Comparison of ENCODE assay signal across 1 cellular context in the genomic region with DNA sequence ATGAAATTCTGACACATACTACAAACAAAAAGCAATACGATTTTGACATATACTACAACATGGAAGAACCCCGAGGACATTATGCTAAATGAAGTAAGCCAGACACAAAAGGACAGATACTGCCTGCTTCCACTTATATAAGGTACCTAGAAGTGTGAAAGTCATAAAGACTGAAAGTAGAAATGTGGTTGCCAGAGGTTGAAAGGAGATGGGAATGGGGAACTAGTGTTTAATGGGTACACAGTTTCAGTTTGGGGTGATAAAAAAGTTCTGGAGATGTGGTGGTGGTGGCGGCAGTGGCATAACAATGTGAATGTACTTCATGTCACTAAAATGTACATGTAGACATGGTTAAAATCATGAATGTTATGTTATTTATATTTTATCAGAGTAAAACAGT.
TF ChIP-seq lines count a peak whose summit lies in the region.

No MANE protein-coding gene starts in this region.

TF ChIP-seq in HepG2, 621 proteins besides CTCF, POLR2A, EP300 and RAD21 (continued from another document):
- TF ChIP-seq, protein P1, sequence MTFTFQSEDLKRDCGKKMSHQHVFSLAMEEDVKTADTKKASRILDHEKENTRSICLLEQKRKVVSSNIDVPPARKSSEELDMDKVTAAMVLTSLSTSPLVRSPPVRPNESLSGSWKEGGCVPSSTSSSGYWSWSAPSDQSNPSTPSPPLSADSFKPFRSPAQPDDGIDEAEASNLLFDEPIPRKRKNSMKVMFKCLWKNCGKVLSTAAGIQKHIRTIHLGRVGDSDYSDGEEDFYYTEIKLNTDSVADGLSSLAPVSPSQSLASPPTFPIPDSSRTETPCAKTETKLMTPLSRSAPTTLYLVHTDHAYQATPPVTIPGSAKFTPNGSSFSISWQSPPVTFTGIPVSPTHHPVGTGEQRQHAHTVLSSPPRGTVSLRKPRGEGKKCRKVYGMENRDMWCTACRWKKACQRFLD (CRISPR knock-in tag; IDR thresholded peaks at IDR 0.05; ENCODE audit: borderline replicate concordance) = no peak
- TF ChIP-seq TBX2 (CRISPR knock-in tag; IDR thresholded peaks at IDR 0.05; ENCODE audit: borderline replicate concordance) = no peak
- TF ChIP-seq ZNF251 (CRISPR knock-in tag; IDR thresholded peaks at IDR 0.05) = no peak
- TF ChIP-seq NCOA5 (CRISPR knock-in tag; IDR thresholded peaks at IDR 0.05) = no peak
- TF ChIP-seq ZBTB8A (CRISPR knock-in tag; IDR thresholded peaks at IDR 0.05; ENCODE audit: borderline replicate concordance, low read depth) = no peak
- no peak for TF ChIP-seq SRSF9 (IDR thresholded peaks at IDR 0.05; ENCODE audit: borderline replicate concordance, insufficient read depth, low read depth, low read length, poor library complexity, severe bottlenecking)
- TF ChIP-seq, protein P2, sequence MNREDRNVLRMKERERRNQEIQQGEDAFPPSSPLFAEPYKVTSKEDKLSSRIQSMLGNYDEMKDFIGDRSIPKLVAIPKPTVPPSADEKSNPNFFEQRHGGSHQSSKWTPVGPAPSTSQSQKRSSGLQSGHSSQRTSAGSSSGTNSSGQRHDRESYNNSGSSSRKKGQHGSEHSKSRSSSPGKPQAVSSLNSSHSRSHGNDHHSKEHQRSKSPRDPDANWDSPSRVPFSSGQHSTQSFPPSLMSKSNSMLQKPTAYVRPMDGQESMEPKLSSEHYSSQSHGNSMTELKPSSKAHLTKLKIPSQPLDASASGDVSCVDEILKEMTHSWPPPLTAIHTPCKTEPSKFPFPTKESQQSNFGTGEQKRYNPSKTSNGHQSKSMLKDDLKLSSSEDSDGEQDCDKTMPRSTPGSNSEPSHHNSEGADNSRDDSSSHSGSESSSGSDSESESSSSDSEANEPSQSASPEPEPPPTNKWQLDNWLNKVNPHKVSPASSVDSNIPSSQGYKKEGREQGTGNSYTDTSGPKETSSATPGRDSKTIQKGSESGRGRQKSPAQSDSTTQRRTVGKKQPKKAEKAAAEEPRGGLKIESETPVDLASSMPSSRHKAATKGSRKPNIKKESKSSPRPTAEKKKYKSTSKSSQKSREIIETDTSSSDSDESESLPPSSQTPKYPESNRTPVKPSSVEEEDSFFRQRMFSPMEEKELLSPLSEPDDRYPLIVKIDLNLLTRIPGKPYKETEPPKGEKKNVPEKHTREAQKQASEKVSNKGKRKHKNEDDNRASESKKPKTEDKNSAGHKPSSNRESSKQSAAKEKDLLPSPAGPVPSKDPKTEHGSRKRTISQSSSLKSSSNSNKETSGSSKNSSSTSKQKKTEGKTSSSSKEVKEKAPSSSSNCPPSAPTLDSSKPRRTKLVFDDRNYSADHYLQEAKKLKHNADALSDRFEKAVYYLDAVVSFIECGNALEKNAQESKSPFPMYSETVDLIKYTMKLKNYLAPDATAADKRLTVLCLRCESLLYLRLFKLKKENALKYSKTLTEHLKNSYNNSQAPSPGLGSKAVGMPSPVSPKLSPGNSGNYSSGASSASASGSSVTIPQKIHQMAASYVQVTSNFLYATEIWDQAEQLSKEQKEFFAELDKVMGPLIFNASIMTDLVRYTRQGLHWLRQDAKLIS (CRISPR knock-in tag; IDR thresholded peaks at IDR 0.05) = no peak
- TF ChIP-seq SIN3B (IDR thresholded peaks at IDR 0.05; ENCODE audit: low read length) = no peak
- no peak for TF ChIP-seq JARID2 (CRISPR knock-in tag; IDR thresholded peaks at IDR 0.05; ENCODE audit: insufficient replicate concordance)
- TF ChIP-seq, protein P3, sequence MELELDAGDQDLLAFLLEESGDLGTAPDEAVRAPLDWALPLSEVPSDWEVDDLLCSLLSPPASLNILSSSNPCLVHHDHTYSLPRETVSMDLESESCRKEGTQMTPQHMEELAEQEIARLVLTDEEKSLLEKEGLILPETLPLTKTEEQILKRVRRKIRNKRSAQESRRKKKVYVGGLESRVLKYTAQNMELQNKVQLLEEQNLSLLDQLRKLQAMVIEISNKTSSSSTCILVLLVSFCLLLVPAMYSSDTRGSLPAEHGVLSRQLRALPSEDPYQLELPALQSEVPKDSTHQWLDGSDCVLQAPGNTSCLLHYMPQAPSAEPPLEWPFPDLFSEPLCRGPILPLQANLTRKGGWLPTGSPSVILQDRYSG (CRISPR knock-in tag; IDR thresholded peaks at IDR 0.05) = no peak
- no peak for TF ChIP-seq ATF1 (CRISPR knock-in tag; IDR thresholded peaks at IDR 0.05)
- no peak for TF ChIP-seq ZNF34 (CRISPR knock-in tag; IDR thresholded peaks at IDR 0.05; ENCODE audit: borderline replicate concordance)
- TF ChIP-seq, protein P4, sequence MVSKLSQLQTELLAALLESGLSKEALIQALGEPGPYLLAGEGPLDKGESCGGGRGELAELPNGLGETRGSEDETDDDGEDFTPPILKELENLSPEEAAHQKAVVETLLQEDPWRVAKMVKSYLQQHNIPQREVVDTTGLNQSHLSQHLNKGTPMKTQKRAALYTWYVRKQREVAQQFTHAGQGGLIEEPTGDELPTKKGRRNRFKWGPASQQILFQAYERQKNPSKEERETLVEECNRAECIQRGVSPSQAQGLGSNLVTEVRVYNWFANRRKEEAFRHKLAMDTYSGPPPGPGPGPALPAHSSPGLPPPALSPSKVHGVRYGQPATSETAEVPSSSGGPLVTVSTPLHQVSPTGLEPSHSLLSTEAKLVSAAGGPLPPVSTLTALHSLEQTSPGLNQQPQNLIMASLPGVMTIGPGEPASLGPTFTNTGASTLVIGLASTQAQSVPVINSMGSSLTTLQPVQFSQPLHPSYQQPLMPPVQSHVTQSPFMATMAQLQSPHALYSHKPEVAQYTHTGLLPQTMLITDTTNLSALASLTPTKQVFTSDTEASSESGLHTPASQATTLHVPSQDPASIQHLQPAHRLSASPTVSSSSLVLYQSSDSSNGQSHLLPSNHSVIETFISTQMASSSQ (IDR thresholded peaks at IDR 0.05; ENCODE audit: low read depth) = no peak
- TF ChIP-seq, protein P4 (CRISPR knock-in tag; IDR thresholded peaks at IDR 0.05; ENCODE audit: borderline replicate concordance) = no peak
- TF ChIP-seq ZNF576 (CRISPR knock-in tag; IDR thresholded peaks at IDR 0.05) = no peak
- TF ChIP-seq DNMT3B (CRISPR knock-in tag; conservative IDR thresholded peaks at IDR 0.05) = no peak
- TF ChIP-seq MTA3 (CRISPR knock-in tag; IDR thresholded peaks at IDR 0.05) = no peak
- no peak for TF ChIP-seq CEBPG (CRISPR knock-in tag; IDR thresholded peaks at IDR 0.05)
